In the genomic region with DNA sequence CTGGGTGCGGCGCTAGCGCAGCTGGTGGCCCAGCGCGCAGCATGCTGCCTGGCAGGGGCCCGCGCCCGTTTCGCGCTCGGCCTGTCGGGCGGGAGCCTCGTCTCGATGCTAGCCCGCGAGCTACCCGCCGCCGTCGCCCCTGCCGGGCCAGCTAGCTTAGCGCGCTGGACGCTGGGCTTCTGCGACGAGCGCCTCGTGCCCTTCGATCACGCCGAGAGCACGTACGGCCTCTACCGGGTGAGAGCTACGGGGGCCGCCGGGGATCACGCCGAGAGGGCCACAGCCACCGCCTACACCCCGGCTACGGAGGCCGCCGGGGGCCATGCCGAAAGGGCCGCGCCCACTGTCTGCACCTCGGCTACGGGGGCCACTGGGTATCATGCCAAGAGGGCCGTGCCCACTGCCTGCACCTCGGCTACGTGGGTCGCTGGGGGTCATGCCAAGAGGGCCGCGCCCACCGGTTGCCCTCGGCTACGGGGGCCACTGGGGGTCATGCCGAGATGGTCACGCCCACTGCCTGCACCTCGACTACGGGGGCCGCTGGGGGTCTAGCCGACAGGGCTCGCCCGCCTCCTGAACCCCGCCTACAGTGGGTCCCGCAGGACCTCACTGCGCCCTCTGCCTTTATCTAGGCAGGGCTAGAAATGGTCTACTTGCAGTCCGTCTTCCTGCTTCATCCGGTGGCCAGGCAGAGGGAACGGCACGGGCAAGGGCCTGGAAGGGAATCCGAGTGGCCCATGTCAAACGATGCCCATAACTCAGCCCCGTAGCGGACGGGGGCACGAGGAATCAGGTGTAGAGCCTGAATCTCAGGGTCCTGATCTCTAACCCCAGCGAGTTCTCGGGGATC, we compare ENCODE assay signal across 1 cellular context.
TF ChIP-seq lines count a peak whose summit lies in the region.

No MANE protein-coding gene starts in this region.

TF ChIP-seq in A549, 52 proteins besides CTCF, POLR2A, EP300 and RAD21 (continued from another document):
- TF ChIP-seq, protein P1, sequence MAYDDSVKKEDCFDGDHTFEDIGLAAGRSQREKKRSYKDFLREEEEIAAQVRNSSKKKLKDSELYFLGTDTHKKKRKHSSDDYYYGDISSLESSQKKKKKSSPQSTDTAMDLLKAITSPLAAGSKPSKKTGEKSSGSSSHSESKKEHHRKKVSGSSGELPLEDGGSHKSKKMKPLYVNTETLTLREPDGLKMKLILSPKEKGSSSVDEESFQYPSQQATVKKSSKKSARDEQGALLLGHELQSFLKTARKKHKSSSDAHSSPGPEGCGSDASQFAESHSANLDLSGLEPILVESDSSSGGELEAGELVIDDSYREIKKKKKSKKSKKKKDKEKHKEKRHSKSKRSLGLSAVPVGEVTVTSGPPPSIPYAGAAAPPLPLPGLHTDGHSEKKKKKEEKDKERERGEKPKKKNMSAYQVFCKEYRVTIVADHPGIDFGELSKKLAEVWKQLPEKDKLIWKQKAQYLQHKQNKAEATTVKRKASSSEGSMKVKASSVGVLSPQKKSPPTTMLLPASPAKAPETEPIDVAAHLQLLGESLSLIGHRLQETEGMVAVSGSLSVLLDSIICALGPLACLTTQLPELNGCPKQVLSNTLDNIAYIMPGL (CRISPR knock-in tag; IDR thresholded peaks at IDR 0.05; ENCODE audit: borderline replicate concordance), result no peak
- TF ChIP-seq MAFK (IDR thresholded peaks at IDR 0.05; ENCODE audit: partially characterized antibody) (no peak), NPAS2 (CRISPR knock-in tag; IDR thresholded peaks at IDR 0.05; ENCODE audit: borderline replicate concordance) (no peak), FOSL2 (IDR thresholded peaks at IDR 0.05) (no peak), FOSL2 (CRISPR knock-in tag; IDR thresholded peaks at IDR 0.05) (0 out of 2 replicates have a peak, but pooled peaks have one; percentile 19), FOXS1 (CRISPR knock-in tag; IDR thresholded peaks at IDR 0.05) (no peak), SREBF2 (IDR thresholded peaks at IDR 0.05) (no peak), ZSCAN20 (CRISPR knock-in tag; IDR thresholded peaks at IDR 0.05) (no peak), CBX2 (IDR thresholded peaks at IDR 0.05; ENCODE audit: borderline replicate concordance, low read depth) (no peak), RNF2 (IDR thresholded peaks at IDR 0.05; ENCODE audit: borderline replicate concordance, low read depth) (no peak), POLR2AphosphoS2 (conservative IDR thresholded peaks at IDR 0.05; ENCODE audit: low read length) (no peak), CEBPB (IDR thresholded peaks at IDR 0.05) (no peak), ZNF302 (CRISPR knock-in tag; IDR thresholded peaks at IDR 0.05) (no peak), PHF8 (IDR thresholded peaks at IDR 0.05; ENCODE audit: borderline replicate concordance, low read depth) (peak; percentile 70; the same call in 1 of the 2 replicates), HOXB5 (CRISPR knock-in tag; IDR thresholded peaks at IDR 0.05) (0 out of 2 replicates have a peak, but pooled peaks have one; percentile 74), KDM1A (IDR thresholded peaks at IDR 0.05; ENCODE audit: low read depth) (no peak), BHLHE40 (IDR thresholded peaks at IDR 0.05; ENCODE audit: low read depth, low read length) (no peak)
- TF ChIP-seq, protein P2, sequence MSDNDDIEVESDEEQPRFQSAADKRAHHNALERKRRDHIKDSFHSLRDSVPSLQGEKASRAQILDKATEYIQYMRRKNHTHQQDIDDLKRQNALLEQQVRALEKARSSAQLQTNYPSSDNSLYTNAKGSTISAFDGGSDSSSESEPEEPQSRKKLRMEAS (IDR thresholded peaks at IDR 0.05), result peak; percentile 87
